Comparison of ENCODE assay signal across 3 cellular contexts in the genomic region with DNA sequence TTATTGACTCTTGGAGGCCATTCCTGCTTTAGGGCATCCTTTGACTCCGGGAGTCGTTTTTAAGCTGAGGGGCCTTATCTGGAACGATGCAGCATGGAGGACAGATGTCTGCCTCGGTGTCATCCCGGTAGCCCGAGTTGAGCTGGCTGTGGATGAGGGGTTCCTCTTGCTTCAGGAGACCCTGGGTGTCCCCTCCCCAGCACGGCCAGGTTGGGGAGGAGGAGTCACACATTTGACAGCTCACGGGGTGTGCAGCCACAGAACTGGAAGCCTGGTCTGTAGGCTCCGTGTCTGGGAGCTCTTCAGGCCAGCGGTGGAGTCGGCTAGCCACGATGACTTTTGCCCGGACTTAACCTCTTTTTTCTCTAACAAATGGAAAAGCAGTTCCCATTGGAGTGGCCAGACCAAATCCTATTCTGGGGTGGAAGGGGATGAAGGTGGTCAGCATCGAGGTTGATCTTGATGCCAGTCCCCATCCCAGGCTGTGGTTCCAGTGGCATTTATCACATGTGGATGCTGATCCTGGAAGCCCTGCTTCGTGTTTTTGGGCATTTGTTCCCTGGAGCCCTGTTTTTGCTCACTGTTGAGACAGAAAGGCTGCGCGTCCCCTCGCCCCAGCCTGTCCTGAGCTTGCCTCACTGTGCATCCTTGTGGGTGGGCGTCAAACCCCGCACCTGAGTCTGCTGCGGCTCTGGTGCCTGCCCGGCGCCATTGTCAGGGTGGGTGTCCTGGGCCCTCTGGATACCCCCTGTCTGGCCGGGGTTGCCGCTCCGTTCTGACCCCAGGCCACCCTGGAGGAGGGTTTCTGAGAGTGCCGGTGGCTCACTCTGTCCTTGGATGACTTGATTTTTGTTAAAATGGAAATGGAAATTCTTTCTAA.
TF ChIP-seq lines count a peak whose summit lies in the region.

No MANE protein-coding gene starts in this region.

TF ChIP-seq in IMR-90, 13 proteins besides CTCF, POLR2A, EP300 and RAD21:
- TF ChIP-seq RCOR1 (IDR thresholded peaks at IDR 0.05; ENCODE audit: insufficient replicate concordance, low read length), result no peak
- no peak for TF ChIP-seq MAFK (IDR thresholded peaks at IDR 0.05; ENCODE audit: low read depth, low read length)
- TF ChIP-seq MAZ (IDR thresholded peaks at IDR 0.05; ENCODE audit: borderline replicate concordance, low read depth, low read length), result no peak
- TF ChIP-seq FOS (IDR thresholded peaks at IDR 0.05; ENCODE audit: low read depth, low read length), result no peak
- no peak for TF ChIP-seq RFX5 (IDR thresholded peaks at IDR 0.05; ENCODE audit: low read depth, low read length)
- TF ChIP-seq SMC3 (IDR thresholded peaks at IDR 0.05; ENCODE audit: low read depth, low read length), result no peak
- TF ChIP-seq MXI1 (IDR thresholded peaks at IDR 0.05; ENCODE audit: borderline replicate concordance, low read depth, low read length), result no peak
- TF ChIP-seq, protein P1, sequence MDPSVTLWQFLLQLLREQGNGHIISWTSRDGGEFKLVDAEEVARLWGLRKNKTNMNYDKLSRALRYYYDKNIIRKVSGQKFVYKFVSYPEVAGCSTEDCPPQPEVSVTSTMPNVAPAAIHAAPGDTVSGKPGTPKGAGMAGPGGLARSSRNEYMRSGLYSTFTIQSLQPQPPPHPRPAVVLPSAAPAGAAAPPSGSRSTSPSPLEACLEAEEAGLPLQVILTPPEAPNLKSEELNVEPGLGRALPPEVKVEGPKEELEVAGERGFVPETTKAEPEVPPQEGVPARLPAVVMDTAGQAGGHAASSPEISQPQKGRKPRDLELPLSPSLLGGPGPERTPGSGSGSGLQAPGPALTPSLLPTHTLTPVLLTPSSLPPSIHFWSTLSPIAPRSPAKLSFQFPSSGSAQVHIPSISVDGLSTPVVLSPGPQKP (IDR thresholded peaks at IDR 0.05; ENCODE audit: borderline replicate concordance, low read depth, low read length), result no peak
- TF ChIP-seq, protein P2, sequence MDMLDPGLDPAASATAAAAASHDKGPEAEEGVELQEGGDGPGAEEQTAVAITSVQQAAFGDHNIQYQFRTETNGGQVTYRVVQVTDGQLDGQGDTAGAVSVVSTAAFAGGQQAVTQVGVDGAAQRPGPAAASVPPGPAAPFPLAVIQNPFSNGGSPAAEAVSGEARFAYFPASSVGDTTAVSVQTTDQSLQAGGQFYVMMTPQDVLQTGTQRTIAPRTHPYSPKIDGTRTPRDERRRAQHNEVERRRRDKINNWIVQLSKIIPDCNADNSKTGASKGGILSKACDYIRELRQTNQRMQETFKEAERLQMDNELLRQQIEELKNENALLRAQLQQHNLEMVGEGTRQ (IDR thresholded peaks at IDR 0.05; ENCODE audit: low read depth, low read length), result no peak
- no peak for TF ChIP-seq CHD1 (IDR thresholded peaks at IDR 0.05; ENCODE audit: low read depth, low read length)
TF ChIP-seq in IMR-90: peak in this region for 0.

TF ChIP-seq in WTC11, 78 proteins besides CTCF, POLR2A, EP300 and RAD21 (continues in another document):
- TF ChIP-seq RORB (CRISPR knock-in tag; IDR thresholded peaks at IDR 0.05) (no peak), GRHL2 (CRISPR knock-in tag; IDR thresholded peaks at IDR 0.05; ENCODE audit: insufficient replicate concordance, severe bottlenecking) (no peak), HMGXB4 (CRISPR knock-in tag; IDR thresholded peaks at IDR 0.05) (no peak), ZNF121 (CRISPR knock-in tag; IDR thresholded peaks at IDR 0.05) (no peak), FOXJ3 (CRISPR knock-in tag; IDR thresholded peaks at IDR 0.05; ENCODE audit: borderline replicate concordance) (no peak), HMGA2 (CRISPR knock-in tag; IDR thresholded peaks at IDR 0.05) (no peak), GABPB1 (CRISPR knock-in tag; IDR thresholded peaks at IDR 0.05) (no peak), ZNF396 (CRISPR knock-in tag; IDR thresholded peaks at IDR 0.05; ENCODE audit: borderline replicate concordance) (no peak), E2F5 (CRISPR knock-in tag; IDR thresholded peaks at IDR 0.05) (no peak)
- TF ChIP-seq, protein P3, sequence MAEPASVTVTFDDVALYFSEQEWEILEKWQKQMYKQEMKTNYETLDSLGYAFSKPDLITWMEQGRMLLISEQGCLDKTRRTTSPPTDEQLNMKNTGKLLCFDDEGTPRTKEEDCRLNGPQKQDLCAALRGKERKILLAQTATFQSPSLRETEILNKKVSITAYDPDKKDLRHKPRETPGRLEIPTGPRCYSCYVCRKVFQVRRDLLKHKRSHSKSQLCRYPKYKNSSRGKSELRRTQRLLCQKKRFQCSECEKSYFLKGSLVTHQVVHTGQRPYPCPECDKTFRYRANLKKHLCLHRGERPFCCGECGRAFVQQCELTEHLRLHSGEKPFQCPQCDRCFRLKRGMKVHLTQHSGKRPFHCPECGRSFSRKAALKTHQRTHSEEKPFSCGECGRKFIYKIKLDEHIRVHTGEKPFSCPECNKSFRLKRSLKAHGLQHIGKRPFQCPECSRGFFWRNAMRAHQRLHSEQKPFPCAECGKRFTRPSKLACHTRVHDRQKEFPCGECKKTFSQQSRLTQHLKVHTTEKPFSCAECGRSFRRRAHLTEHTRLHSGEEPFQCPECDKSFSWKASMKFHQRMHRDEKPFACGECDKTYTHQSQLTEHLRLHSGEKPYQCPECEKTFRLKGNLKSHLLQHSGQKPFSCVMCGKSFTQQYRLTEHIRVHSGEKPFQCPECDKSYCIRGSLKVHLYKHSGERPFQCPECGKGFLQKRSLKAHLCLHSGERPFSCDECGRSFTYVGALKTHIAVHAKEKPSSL (CRISPR knock-in tag; conservative IDR thresholded peaks at IDR 0.05), result no peak
- TF ChIP-seq, protein P4, sequence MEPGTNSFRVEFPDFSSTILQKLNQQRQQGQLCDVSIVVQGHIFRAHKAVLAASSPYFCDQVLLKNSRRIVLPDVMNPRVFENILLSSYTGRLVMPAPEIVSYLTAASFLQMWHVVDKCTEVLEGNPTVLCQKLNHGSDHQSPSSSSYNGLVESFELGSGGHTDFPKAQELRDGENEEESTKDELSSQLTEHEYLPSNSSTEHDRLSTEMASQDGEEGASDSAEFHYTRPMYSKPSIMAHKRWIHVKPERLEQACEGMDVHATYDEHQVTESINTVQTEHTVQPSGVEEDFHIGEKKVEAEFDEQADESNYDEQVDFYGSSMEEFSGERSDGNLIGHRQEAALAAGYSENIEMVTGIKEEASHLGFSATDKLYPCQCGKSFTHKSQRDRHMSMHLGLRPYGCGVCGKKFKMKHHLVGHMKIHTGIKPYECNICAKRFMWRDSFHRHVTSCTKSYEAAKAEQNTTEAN (CRISPR knock-in tag; IDR thresholded peaks at IDR 0.05), result no peak
- TF ChIP-seq, protein P5, sequence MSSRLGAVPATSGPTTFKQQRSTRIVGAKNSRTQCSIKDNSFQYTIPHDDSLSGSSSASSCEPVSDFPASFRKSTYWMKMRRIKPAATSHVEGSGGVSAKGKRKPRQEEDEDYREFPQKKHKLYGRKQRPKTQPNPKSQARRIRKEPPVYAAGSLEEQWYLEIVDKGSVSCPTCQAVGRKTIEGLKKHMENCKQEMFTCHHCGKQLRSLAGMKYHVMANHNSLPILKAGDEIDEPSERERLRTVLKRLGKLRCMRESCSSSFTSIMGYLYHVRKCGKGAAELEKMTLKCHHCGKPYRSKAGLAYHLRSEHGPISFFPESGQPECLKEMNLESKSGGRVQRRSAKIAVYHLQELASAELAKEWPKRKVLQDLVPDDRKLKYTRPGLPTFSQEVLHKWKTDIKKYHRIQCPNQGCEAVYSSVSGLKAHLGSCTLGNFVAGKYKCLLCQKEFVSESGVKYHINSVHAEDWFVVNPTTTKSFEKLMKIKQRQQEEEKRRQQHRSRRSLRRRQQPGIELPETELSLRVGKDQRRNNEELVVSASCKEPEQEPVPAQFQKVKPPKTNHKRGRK (CRISPR knock-in tag; IDR thresholded peaks at IDR 0.05; ENCODE audit: borderline replicate concordance), result no peak

TF ChIP-seq in HepG2, 621 proteins besides CTCF, POLR2A, EP300 and RAD21:
- TF ChIP-seq NPAS2 (CRISPR knock-in tag; IDR thresholded peaks at IDR 0.05; ENCODE audit: borderline replicate concordance), result no peak
- peak; percentile 9 for TF ChIP-seq AGO2 (optimal IDR thresholded peaks at IDR 0.05; ENCODE audit: low read depth, low read length)
- TF ChIP-seq ZNF737 (CRISPR knock-in tag; IDR thresholded peaks at IDR 0.05; ENCODE audit: borderline replicate concordance), result no peak
